ENCODE assay signal across 36 cellular contexts in genomic region chr7:20208651-20209307, GRCh38. TPM values are rescaled to one million over a fixed set of nuclear protein-coding genes. Genes with fewer than 3 reads are reported as not detected.
"Had no signal": no experiment of that assay in that cellular context is flagged by ENCODE, and none has a peak within 500 bp of the region (broad histone marks: within the 10 kb centered on the region; RNA-seq: fewer than 3 reads in every experiment).

No MANE protein-coding gene starts in this region.

- H3K4me2 ChIP-seq: hepatocyte had no signal

- H3K4me3 ChIP-seq: esophagus squamous epithelium, gastroesophageal sphincter, heart right ventricle, hepatocyte had no signal

- H3K9me3 Mint-ChIP-seq: activated CD4-positive, alpha-beta T cell treated with anti-CD3 and anti-CD28 coated beads, Interleukin-2, amount 10 ng/mL, durations not matched to agents 7 days and 5 days had no signal

- H3K4me3 Mint-ChIP-seq: activated CD4-positive, alpha-beta T cell treated with anti-CD3 and anti-CD28 coated beads, Interleukin-2, amount 10 ng/mL, durations not matched to agents 7 days and 5 days; activated CD8-positive, alpha-beta T cell treated with anti-CD3 and anti-CD28 coated beads for 36 hours; activated naive CD8-positive, alpha-beta T cell; activated T-cell treated with anti-CD3 and anti-CD28 coated beads, Interleukin-2, amount 50 U/mL, for 4 hours; activated T-helper 17 cell treated with anti-CD3 and anti-CD28 coated beads, Interleukin-2, amount 50 U/mL, for 72 hours; effector memory CD8-positive, alpha-beta T cell; WTC11 had no signal

- H3K4me1 Mint-ChIP-seq: activated CD4-positive, alpha-beta T cell treated with anti-CD3 and anti-CD28 coated beads, Interleukin-2, amount 10 ng/mL, durations not matched to agents 7 days and 5 days; activated T-helper 17 cell treated with anti-CD3 and anti-CD28 coated beads, Interleukin-2, amount 50 U/mL, for 72 hours; WTC11 had no signal

- ATAC-seq: activated CD8-positive, alpha-beta T cell treated with anti-CD3 and anti-CD28 coated beads for 36 hours; activated T-cell treated with anti-CD3 and anti-CD28 coated beads, Interleukin-2, amount 50 U/mL, for 4 hours; activated T-helper 17 cell treated with anti-CD3 and anti-CD28 coated beads, Interleukin-2, amount 50 U/mL, for 72 hours; effector memory CD8-positive, alpha-beta T cell; gastroesophageal sphincter; heart right ventricle; WTC11 had no signal

- H3K36me3 Mint-ChIP-seq: activated naive CD8-positive, alpha-beta T cell had no signal

- H3K27me3 Mint-ChIP-seq: activated CD4-positive, alpha-beta T cell treated with anti-CD3 and anti-CD28 coated beads, Interleukin-2, amount 10 ng/mL, durations not matched to agents 7 days and 5 days; activated CD8-positive, alpha-beta T cell treated with anti-CD3 and anti-CD28 coated beads for 36 hours; activated naive CD8-positive, alpha-beta T cell; activated T-helper 17 cell treated with anti-CD3 and anti-CD28 coated beads, Interleukin-2, amount 50 U/mL, for 72 hours; effector memory CD8-positive, alpha-beta T cell had no signal

- H3K27ac ChIP-seq: brain microvascular endothelial cell, esophagus squamous epithelium, gastroesophageal sphincter, heart right ventricle, hepatocyte, VCaP had no signal

- FAIRE-seq: astrocyte, bronchial epithelial cell, colon, endometrium, endothelial cell of umbilical vein, TTC549 had no signal

- H3K36me3 ChIP-seq: brain microvascular endothelial cell, esophagus squamous epithelium, gastroesophageal sphincter, heart right ventricle had no signal

- DNase-seq: activated CD4-positive, alpha-beta T cell treated with anti-CD3 and anti-CD28 coated beads for 1 hour; activated CD4-positive, alpha-beta T cell treated with anti-CD3 and anti-CD28 coated beads for 4 hours; activated CD4-positive, alpha-beta T cell treated with anti-CD3 and anti-CD28 coated beads, Interleukin-2, amount 10 ng/mL, durations not matched to agents 7 days and 5 days; activated CD4-positive, alpha-beta T cell treated with anti-CD3 and anti-CD28 coated beads, Interleukin-2, amount 50 U/mL, for 48 hours; activated CD8-positive, alpha-beta memory T cell treated with anti-CD3 and anti-CD28 coated beads for 24 hours; activated CD8-positive, alpha-beta T cell treated with anti-CD3 and anti-CD28 coated beads for 36 hours; activated effector memory CD4-positive, alpha-beta T cell treated with Interleukin-2 at 50 U/mL for 16 hours; activated gamma-delta T cell treated with Interleukin-2 at 50 U/mL for 16 hours; activated naive CD4-positive, alpha-beta T cell treated with anti-CD3 and anti-CD28 coated beads, Interleukin-2, amount 50 U/mL, for 16 hours; activated naive CD4-positive, alpha-beta T cell treated with Interleukin-2 at 50 U/mL for 16 hours; activated T-cell treated with anti-CD3 and anti-CD28 coated beads, Interleukin-2, amount 50 U/mL, for 4 hours; amniotic stem cell; anterior cingulate cortex; brain microvascular endothelial cell; cortex of kidney; dermis blood vessel endothelial cell; effector CD4-positive, alpha-beta T cell; effector memory CD8-positive, alpha-beta T cell; esophagus squamous epithelium; foreskin melanocyte; heart right ventricle; T-helper 2 cell had no signal

- H3K27me3 ChIP-seq: brain microvascular endothelial cell, esophagus squamous epithelium, gastroesophageal sphincter, heart right ventricle, hepatocyte had no signal

- H3K4me1 ChIP-seq: esophagus squamous epithelium, gastroesophageal sphincter had no signal

- H3K27ac Mint-ChIP-seq: activated CD4-positive, alpha-beta T cell treated with anti-CD3 and anti-CD28 coated beads, Interleukin-2, amount 10 ng/mL, durations not matched to agents 7 days and 5 days; activated CD8-positive, alpha-beta T cell treated with anti-CD3 and anti-CD28 coated beads for 36 hours; activated naive CD8-positive, alpha-beta T cell; activated T-helper 17 cell treated with anti-CD3 and anti-CD28 coated beads, Interleukin-2, amount 50 U/mL, for 72 hours; effector memory CD8-positive, alpha-beta T cell; WTC11 had no signal

- H3K9me3 ChIP-seq: gastroesophageal sphincter had no signal

RNA-seq across cellular contexts. Expression of gene MACC1, which starts 8.4 kb away (rescaled TPM):
- total RNA-seq: chondrocyte, endothelial cell of umbilical vein, glomerular endothelial cell had no signal
- polyA plus RNA-seq: endothelial cell of umbilical vein had no signal
